ENCODE assay signal across 8 cellular contexts in genomic region chr5:178153530-178154340, GRCh38. TPM values are rescaled to one million over a fixed set of nuclear protein-coding genes. Genes with fewer than 3 reads are reported as not detected.
A peak's percentile ranks its signal among the peaks of the same experiment; 100 is the strongest.
DNase-seq lines count a peak whose midpoint lies in the region; ATAC-seq and TF ChIP-seq lines count a peak whose summit lies in the region.

Gene NHP2, minus strand, starts transcription at chr5:178153885. Its CDS starts 68 bp downstream, at chr5:178153817.

- H3K27ac Mint-ChIP-seq in IgD-negative memory B cell, result peak within 1 kb of the TSS; percentile 78 to 98 (median 94)

- H3K4me3 Mint-ChIP-seq in IgD-negative memory B cell, result peak within 1 kb of the TSS; percentile 89 to 99 (median 96)

- peaks cover 5% of the 10 kb centered on the region for H3K36me3 ChIP-seq in mucosa of descending colon (ENCODE audit: low read depth)

- peak within 1 kb of the TSS; percentile 47 for H3K4me3 ChIP-seq in mucosa of descending colon

- H3K27ac ChIP-seq in epithelial cell of prostate, result peak within 1 kb of the TSS; percentile 53

- H3K9me3 Mint-ChIP-seq in IgD-negative memory B cell, result no peaks in the 10 kb centered on the region

- peak; percentile 99 for ATAC-seq in GM21529 (IDR thresholded peaks at IDR 0.05; ENCODE audit: unreplicated experiment)
- ATAC-seq in mucosa of descending colon, result peak; percentile 99

- H3K27me3 Mint-ChIP-seq in IgD-negative memory B cell, result no peaks in the 10 kb centered on the region

- H3K36me3 Mint-ChIP-seq in IgD-negative memory B cell, result no peaks in the 10 kb centered on the region

- peaks cover 5 to 19% (median 5%) of the 10 kb centered on the region in 3 donors for H3K4me1 Mint-ChIP-seq in IgD-negative memory B cell

- TF ChIP-seq CTCF in mucosa of descending colon (IDR thresholded peaks at IDR 0.05), result no peak

- no peaks in the 10 kb centered on the region for H3K9me3 ChIP-seq in mucosa of descending colon

- peaks cover 15% of the 10 kb centered on the region for H3K4me1 ChIP-seq in mucosa of descending colon (ENCODE audit: low read depth)

- intact Hi-C loops in mucosa of descending colon (cut with DNase I, micrococcal nuclease), result no loop called here

- DNase-seq in DMS 273 treated with DMSO at 0.1 percent for 48 hours (lab: John Stamatoyannopoulos, UW), result peak; percentile 93
- DNase-seq in OCI-M2 (lab: John Stamatoyannopoulos, UW; ENCODE audit: unreplicated experiment), result peak; percentile 92
- DNase-seq in activated T-cell treated with anti-CD3 and anti-CD28 coated beads for 4 hours, result peak; percentile 98
- peak; percentile 94 for DNase-seq in epithelial cell of prostate (ENCODE audit: low read depth, low spot score)
- DNase-seq in mucosa of descending colon, result peak; percentile 99
- DNase-seq in stimulated activated CD8-positive, alpha-beta memory T cell treated with anti-CD3 and anti-CD28 coated beads, Interleukin-4, amount 100 ng/mL, for 24 hours (ENCODE audit: low read depth), result peak; percentile 97

RNA-seq across cellular contexts. Expression of gene NHP2, which starts in this region (rescaled TPM):
- polyA plus RNA-seq in IgD-negative memory B cell, result 227 TPM
- total RNA-seq in mucosa of descending colon, result 10 to 100 TPM; 64.8 to 90.2 (median 68.5) TPM

Comparison
In these comparisons a context has a peak if more than half of its experiments do, and no peak if none do; other contexts are left out.
1. Peak in every context shown above with its lines: DNase-seq, ATAC-seq, H3K4me3 ChIP-seq and H3K27ac ChIP-seq.